Comparison of ENCODE assay signal across 8 cellular contexts in the genomic region with DNA sequence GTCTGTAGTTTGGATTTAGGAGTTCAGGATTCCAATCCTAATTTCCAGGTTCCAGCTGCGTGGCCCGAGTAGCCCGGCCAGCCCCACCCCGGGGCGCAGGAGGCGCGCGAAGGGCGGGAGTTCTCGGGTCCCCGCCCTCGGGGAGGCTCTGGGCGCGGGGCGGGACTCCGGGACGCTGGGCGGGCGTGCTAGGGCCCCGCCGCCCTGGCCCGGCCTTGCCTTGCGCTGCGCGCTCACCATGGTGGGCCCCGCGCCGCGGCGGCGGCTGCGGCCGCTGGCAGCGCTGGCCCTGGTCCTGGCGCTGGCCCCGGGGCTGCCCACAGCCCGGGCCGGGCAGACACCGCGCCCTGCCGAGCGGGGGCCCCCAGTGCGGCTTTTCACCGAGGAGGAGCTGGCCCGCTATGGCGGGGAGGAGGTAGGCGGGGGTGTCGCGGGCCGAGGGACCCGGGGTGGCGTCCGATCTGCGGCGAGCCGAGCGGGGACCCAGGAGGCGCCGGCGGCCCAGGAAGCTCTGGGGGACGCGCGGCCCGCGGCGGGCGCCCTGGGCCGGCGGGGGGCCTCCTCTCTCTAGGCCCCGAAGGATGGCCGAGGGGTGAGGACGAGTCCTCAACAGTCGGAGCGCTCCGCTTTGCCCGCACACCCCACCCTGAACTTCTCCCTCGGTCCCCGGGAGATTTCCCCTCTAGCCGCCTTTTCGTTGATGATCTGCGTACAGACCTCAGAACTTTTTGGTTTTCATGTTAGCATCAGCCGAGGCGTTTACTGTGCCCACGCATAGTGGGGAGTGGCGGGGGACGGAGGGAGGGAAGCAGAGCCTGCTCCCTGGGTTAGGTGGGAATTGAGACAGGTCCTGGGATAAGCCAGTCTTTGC. TPM values are rescaled to one million over a fixed set of nuclear protein-coding genes. Genes with fewer than 3 reads are reported as not detected.
DNase-seq lines count a peak whose midpoint lies in the region; ATAC-seq and TF ChIP-seq lines count a peak whose summit lies in the region.

A gene (plus strand): TSS at position 215 of the 871 bp plus-strand sequence. CDS start 24 bp downstream, at position 239.

- POLR2A ChIA-PET in SK-N-SH (lab: Yijun Ruan, JAX): no interaction called here

- H3K9me3 Mint-ChIP-seq in GM23338 (no peaks in the 10 kb centered on the region), glutamatergic neuron (ENCODE audit: unreplicated experiment) (peaks cover 3% of the 10 kb centered on the region)
- H3K9me3 Mint-ChIP-seq in activated naive CD4-positive, alpha-beta T cell treated with anti-CD3 and anti-CD28 coated beads, Interleukin-2, amount 50 U/mL, for 72 hours: no peaks in the 10 kb centered on the region

- no peaks in the 10 kb centered on the region for H3K36me3 Mint-ChIP-seq in GM23338 (ENCODE audit: low read depth)
- peaks cover 0 to 4% of the 10 kb centered on the region in 2 donors for H3K36me3 Mint-ChIP-seq in activated naive CD4-positive, alpha-beta T cell treated with anti-CD3 and anti-CD28 coated beads, Interleukin-2, amount 50 U/mL, for 72 hours
- no peaks in the 10 kb centered on the region for H3K36me3 Mint-ChIP-seq in glutamatergic neuron (ENCODE audit: unreplicated experiment)

- H3K9me2 ChIP-seq in GM23338 (ENCODE audit: insufficient read depth) (no peaks in the 10 kb centered on the region), SK-N-SH (no peaks in the 10 kb centered on the region)

- TF ChIP-seq RAD21 in SK-N-SH (IDR thresholded peaks at IDR 0.05; ENCODE audit: low read length): no peak

- H3K9ac ChIP-seq in ES-I3 (ENCODE audit: low read depth, low read length) (peak within 1 kb of the TSS; percentile 55), SK-N-SH (peak within 1 kb of the TSS; percentile 71)

- H3K27ac Mint-ChIP-seq in GM23338 (no peak within 1 kb of the TSS), glutamatergic neuron (ENCODE audit: unreplicated experiment) (no peak within 1 kb of the TSS)
- H3K27ac Mint-ChIP-seq in activated naive CD4-positive, alpha-beta T cell treated with anti-CD3 and anti-CD28 coated beads, Interleukin-2, amount 50 U/mL, for 72 hours: peak within 1 kb of the TSS; percentile 45 to 81

- intact Hi-C loops in ovary (cut with DNase I): no loop called here

- H3K4me1 Mint-ChIP-seq in GM23338 (peaks cover 18% of the 10 kb centered on the region), glutamatergic neuron (ENCODE audit: low read depth, unreplicated experiment) (no peaks in the 10 kb centered on the region)

- no peaks in the 10 kb centered on the region for H3F3A ChIP-seq in GM23338 (replicated peaks; ENCODE audit: low read depth)
- H3F3A ChIP-seq in SK-N-SH (replicated peaks; ENCODE audit: insufficient read depth): peaks cover 3% of the 10 kb centered on the region

- peaks cover 11% of the 10 kb centered on the region; the same call in 1 of the 2 replicates for H3K4me1 ChIP-seq in ES-I3 (ENCODE audit: insufficient read depth, low read length)
- H3K4me1 ChIP-seq in GM23338 (ENCODE audit: insufficient read depth): peaks cover 16% of the 10 kb centered on the region; the same call in 1 of the 2 replicates
- H3K4me1 ChIP-seq in SK-N-SH (ENCODE audit: control insufficient read depth in 1 of 2, insufficient read depth in 2 of 2, low read depth in 1 of 2, low read length in 1 of 2): peaks cover 0 to 14% of the 10 kb centered on the region in 2 experiments; a peak in 1 of 4 replicates
- H3K4me1 ChIP-seq in ovary (ENCODE audit: insufficient read depth): peaks cover 6% of the 10 kb centered on the region
- H3K4me1 ChIP-seq in thymus (ENCODE audit: control insufficient read depth, insufficient read depth, low read length): peaks cover 8% of the 10 kb centered on the region

- H3K27me3 ChIP-seq in GM23338 (ENCODE audit: insufficient read depth) (peaks cover 12% of the 10 kb centered on the region), SK-N-SH (ENCODE audit: insufficient read depth) (no peaks in the 10 kb centered on the region), ovary (no peaks in the 10 kb centered on the region), thymus (ENCODE audit: control insufficient read depth, insufficient read depth) (no peaks in the 10 kb centered on the region)

- H3K27me3 Mint-ChIP-seq in GM23338 (ENCODE audit: insufficient read depth, low read depth, poor library complexity) (peaks cover 8% of the 10 kb centered on the region), glutamatergic neuron (ENCODE audit: unreplicated experiment) (peaks cover 4% of the 10 kb centered on the region)

- H3K27ac ChIP-seq in GM23338 (ENCODE audit: low read depth): no peak within 1 kb of the TSS
- H3K27ac ChIP-seq in SK-N-SH (ENCODE audit: low read depth in 2 of 2, low read length in 1 of 2): peak within 1 kb of the TSS in 1 of 2 experiments; percentile 69; a peak in 2 of 4 replicates
- H3K27ac ChIP-seq in ovary: peak within 1 kb of the TSS; percentile 90 to 96
- peak within 1 kb of the TSS; percentile 77 for H3K27ac ChIP-seq in thymus (ENCODE audit: low read depth)

- TF ChIP-seq EP300 in SK-N-SH (IDR thresholded peaks at IDR 0.05; ENCODE audit: borderline replicate concordance in 1 of 2, low read depth in 1 of 2, low read length in 1 of 2): no peak
- no peak for TF ChIP-seq EP300 in ovary (IDR thresholded peaks at IDR 0.05)

- CTCF ChIA-PET in SK-N-SH (lab: Yijun Ruan, JAX): interaction anchor here (1.0 to 2.0 kb wide), 2 partner anchors 11 to 24 kb away, joined by 3 to 13 read pairs; no protein-coding TSS in a partner anchor

- H3K4me3 Mint-ChIP-seq in GM23338: peak within 1 kb of the TSS; percentile 78
- peak within 1 kb of the TSS; percentile 74 for H3K4me3 Mint-ChIP-seq in glutamatergic neuron (ENCODE audit: unreplicated experiment)

- H3K4me3 ChIP-seq in GM23338: peak within 1 kb of the TSS; percentile 82
- peak within 1 kb of the TSS; percentile 66 to 80 for H3K4me3 ChIP-seq in SK-N-SH (ENCODE audit: low read depth in 2 of 2, low read length in 1 of 2)
- peak within 1 kb of the TSS; percentile 80 for H3K4me3 ChIP-seq in ovary
- peak within 1 kb of the TSS; percentile 85 for H3K4me3 ChIP-seq in thymus (ENCODE audit: low read length)

- H3K79me2 ChIP-seq in GM23338 (replicated peaks; ENCODE audit: insufficient read depth) (no peaks in the 10 kb centered on the region), SK-N-SH (ENCODE audit: insufficient read depth) (peaks cover 16% of the 10 kb centered on the region)

- no peak for TF ChIP-seq CTCF in GM23338 (conservative IDR thresholded peaks at IDR 0.05; ENCODE audit: low read depth in 2 of 2)
- no peak for TF ChIP-seq CTCF in SK-N-SH (IDR thresholded peaks at IDR 0.05)
- TF ChIP-seq CTCF in glutamatergic neuron (IDR thresholded peaks at IDR 0.05; ENCODE audit: partially characterized antibody, unreplicated experiment): no peak
- TF ChIP-seq CTCF in ovary (IDR thresholded peaks at IDR 0.05): no peak

- ATAC-seq in GM23338: peak; percentile 94
- ATAC-seq in activated naive CD4-positive, alpha-beta T cell treated with anti-CD3 and anti-CD28 coated beads, Interleukin-2, amount 50 U/mL, for 72 hours: peak; percentile 99 to 100

- no peaks in the 10 kb centered on the region for H3K9me3 ChIP-seq in ES-I3 (ENCODE audit: control insufficient read depth, insufficient read depth, low read length)
- no peaks in the 10 kb centered on the region for H3K9me3 ChIP-seq in SK-N-SH
- H3K9me3 ChIP-seq in ovary: no peaks in the 10 kb centered on the region
- no peaks in the 10 kb centered on the region for H3K9me3 ChIP-seq in thymus (ENCODE audit: control insufficient read depth)

- TF ChIP-seq POLR2A in ovary (IDR thresholded peaks at IDR 0.05): peak; percentile 64

- peak within 1 kb of the TSS; percentile 96; the same call in 1 of the 2 replicates for H2AFZ ChIP-seq in GM23338
- H2AFZ ChIP-seq in SK-N-SH (ENCODE audit: low read depth): peak within 1 kb of the TSS; percentile 97

- WGBS in SK-N-SH (ENCODE audit: low lambda C conversion rate): 1% methylated on average over 20 of the region's 86 CpGs
- 1% methylated on average over 41 to 86 of the region's 86 CpGs for WGBS in ovary, 3 donors
- WGBS in thymus: 3% methylated on average over 86 of the region's 86 CpGs

- 0 out of 2 replicates have a peak, but pooled peaks cover 4% of the 10 kb centered on the region for H4K20me1 ChIP-seq in GM23338 (replicated peaks; ENCODE audit: insufficient read depth)
- H4K20me1 ChIP-seq in SK-N-SH (ENCODE audit: insufficient read depth): no peaks in the 10 kb centered on the region

- H3K36me3 ChIP-seq in ES-I3 (ENCODE audit: insufficient read depth, low read length) (no peaks in the 10 kb centered on the region), GM23338 (ENCODE audit: insufficient read depth) (no peaks in the 10 kb centered on the region), SK-N-SH (replicated peaks in 1 of 2; ENCODE audit: control insufficient read depth in 1 of 2, insufficient read depth in 2 of 2, low read length in 1 of 2) (no peaks in the 10 kb centered on the region), ovary (no peaks in the 10 kb centered on the region), thymus (ENCODE audit: control insufficient read depth, insufficient read depth) (no peaks in the 10 kb centered on the region)

- DNase-seq in GM23338 (ENCODE audit: low spot score) (peak; percentile 87), LHCN-M2 (ENCODE audit: low read depth) (peak; percentile 76), SK-N-SH (peak; percentile 98), glutamatergic neuron (peak; percentile 59), ovary (peak; percentile 78 to 88 (median 84))
- peak; percentile 78 to 87 for DNase-seq in activated naive CD4-positive, alpha-beta T cell treated with anti-CD3 and anti-CD28 coated beads, Interleukin-2, amount 50 U/mL, for 72 hours (ENCODE audit: low spot score in 2 of 2)

- peak within 1 kb of the TSS; percentile 90 for H3K4me2 ChIP-seq in GM23338
- H3K4me2 ChIP-seq in SK-N-SH: peak within 1 kb of the TSS; percentile 89

TF ChIP-seq in GM23338, 12 proteins besides CTCF, POLR2A, EP300 and RAD21 (continues in another document):
- TF ChIP-seq POLR2AphosphoS5 (IDR thresholded peaks at IDR 0.05; ENCODE audit: low read depth) (peak; percentile 26), EZH2 (IDR thresholded peaks at IDR 0.05; ENCODE audit: low read depth, unreplicated experiment) (no peak)

TF ChIP-seq in SK-N-SH, 30 proteins besides CTCF, POLR2A, EP300 and RAD21 (continues in another document):
- TF ChIP-seq RXRA (IDR thresholded peaks at IDR 0.05; ENCODE audit: borderline replicate concordance, low read depth) (no peak), FOXM1 (IDR thresholded peaks at IDR 0.05; ENCODE audit: low read depth) (no peak)

RNA-seq across cellular contexts. Expression of the gene that starts here (rescaled TPM):
- 22.0 and 27.6 TPM in 2 replicates for total RNA-seq in GM23338 (2014; rRNA removed; shearing (Covaris generic))
- 58.8 and 60.7 TPM in 2 replicates for polyA plus RNA-seq in GM23338 (2016; fragmentation: Nextera tagmentation; extraction: Ambion mirVana)
- 58.0 and 63.1 TPM in 2 replicates for total RNA-seq in LHCN-M2 (2014; rRNA removed)
- 84.5 TPM for polyA plus RNA-seq in LHCN-M2 (2012)
- 59.6 and 78.7 TPM in 2 replicates for polyA plus RNA-seq in SK-N-SH (2012; rRNA removed)
- polyA plus RNA-seq in SK-N-SH (2012; cell fraction: cytosol; rRNA removed): 61.0 and 62.1 TPM in 2 replicates
- polyA plus RNA-seq in SK-N-SH (2012; cell fraction: nucleus; rRNA removed): 16.5 and 24.2 TPM in 2 replicates
- 10 to 100 TPM; 34.9 to 35.7 TPM for total RNA-seq in activated naive CD4-positive, alpha-beta T cell treated with anti-CD3 and anti-CD28 coated beads, Interleukin-2, amount 50 U/mL, for 72 hours
- total RNA-seq in glutamatergic neuron (ENCODE audit: unreplicated experiment): 5.2 TPM
- total RNA-seq in ovary: 100 to 1,000 TPM in 5 of 7 donors, 10 to 100 TPM in 2; 84.7 to 192 (median 102) TPM
- 100 to 1,000 TPM in 1 of 2 donors, 10 to 100 TPM in 1; 95.7 to 130 TPM for polyA plus RNA-seq in ovary
- 52.2 TPM for polyA plus RNA-seq in thymus

Comparison
In these comparisons a context has a peak if more than half of its experiments do, and no peak if none do; other contexts are left out.
1. H3K27ac Mint-ChIP-seq: peak in activated naive CD4-positive, alpha-beta T cell treated with anti-CD3 and anti-CD28 coated beads, Interleukin-2, amount 50 U/mL, for 72 hours (2 of 2); none in GM23338 (single experiment) and glutamatergic neuron (single experiment).
2. Peak in every context shown above with its lines, with median percentiles within 50 percentile points of each other: DNase-seq and H3K4me3 ChIP-seq.